6 cellular contexts compared by ENCODE assay signal in genomic region chr16:30369091-30369937, GRCh38. TPM values are rescaled to one million over a fixed set of nuclear protein-coding genes. Genes with fewer than 3 reads are reported as not detected.
DNase-seq lines count a peak whose midpoint lies in the region; ATAC-seq and FAIRE-seq lines count a peak whose summit lies in the region.

No MANE protein-coding gene starts in this region.

- in situ Hi-C loops in G401 (cut with HindIII; ENCODE audit: low sequenced_read_pairs): no loop called here

- H3K27ac Mint-ChIP-seq in activated naive CD8-positive, alpha-beta T cell: peak overlapping the region; percentile 87

- H3K4me1 Mint-ChIP-seq in activated naive CD8-positive, alpha-beta T cell (ENCODE audit: low read depth): peaks cover 49% of the 10 kb centered on the region

- H3K4me1 ChIP-seq in mononuclear cell (ENCODE audit: insufficient read depth, low read length): peaks cover 39% of the 10 kb centered on the region

- H3K9me3 ChIP-seq in mononuclear cell (ENCODE audit: low read depth, low read length): no peaks in the 10 kb centered on the region

- H3K27me3 ChIP-seq in mononuclear cell (ENCODE audit: insufficient read depth, low read length): no peaks in the 10 kb centered on the region

- no peaks in the 10 kb centered on the region for H3K36me3 Mint-ChIP-seq in activated naive CD8-positive, alpha-beta T cell

- no peaks in the 10 kb centered on the region for H3K9me3 Mint-ChIP-seq in activated naive CD8-positive, alpha-beta T cell (ENCODE audit: low read depth)

- peak; percentile 31 for FAIRE-seq in GM19239 (lab: Jason Lieb, UNC)

- H3K4me3 Mint-ChIP-seq in activated naive CD8-positive, alpha-beta T cell: peak overlapping the region; percentile 92

- no peak for DNase-seq in GM19239 (ENCODE audit: insufficient read length, low spot score)
- DNase-seq in NCI-H1092 (lab: John Stamatoyannopoulos, UW): no peak
- DNase-seq in G401 (ENCODE audit: low spot score): no peak

- ATAC-seq in GM21447 (IDR thresholded peaks at IDR 0.05; ENCODE audit: unreplicated experiment): no peak

- H3K4me3 ChIP-seq in mononuclear cell (ENCODE audit: low read length): peak overlapping the region; percentile 58

- H3K27me3 Mint-ChIP-seq in activated naive CD8-positive, alpha-beta T cell: no peaks in the 10 kb centered on the region

RNA-seq across cellular contexts. Expression of gene TBC1D10B, which starts 1.0 kb away (rescaled TPM):
- 12.0 TPM for total RNA-seq in mononuclear cell
- total RNA-seq in G401 (2014; rRNA removed; shearing (Covaris generic)): 43.3 and 59.8 TPM in 2 replicates

RNA-seq across cellular contexts. Expression of gene MYL11, which starts 5.3 kb away (rescaled TPM):
- 2.1 TPM for total RNA-seq in mononuclear cell
- 0.58 TPM in 1 of 2 replicates, not detected in the other for total RNA-seq in G401 (2014; rRNA removed; shearing (Covaris generic))

RNA-seq across cellular contexts. Expression of gene SEPTIN1, which starts 13.0 kb away (rescaled TPM):
- total RNA-seq in mononuclear cell: 38.7 TPM
- total RNA-seq in G401 (2014; rRNA removed; shearing (Covaris generic)): 0.10 and 0.86 TPM in 2 replicates

RNA-seq across cellular contexts. Expression of gene CD2BP2, which starts 14.2 kb away (rescaled TPM):
- total RNA-seq in mononuclear cell: 21.5 TPM
- 82.4 and 84.3 TPM in 2 replicates for total RNA-seq in G401 (2014; rRNA removed; shearing (Covaris generic))

RNA-seq across cellular contexts. Expression of gene ZNF48, which starts 25.9 kb away (rescaled TPM):
- 3.8 TPM for total RNA-seq in mononuclear cell
- 30.4 and 41.8 TPM in 2 replicates for total RNA-seq in G401 (2014; rRNA removed; shearing (Covaris generic))

Comparison
In these comparisons a context has a peak if more than half of its experiments do, and no peak if none do; other contexts are left out.
1. RNA of gene SEPTIN1, which starts 13.0 kb away (total RNA-seq): 38.7 TPM in mononuclear cell (single experiment); 0.10 to 0.86 TPM in G401; every median in the first group is over 10 times any median in the second.